In genomic region chr5:35963381-35963843, GRCh38 we compare ENCODE assay signal across 9 cellular contexts. TPM values are rescaled to one million over a fixed set of nuclear protein-coding genes. Genes with fewer than 3 reads are reported as not detected.
DNase-seq lines count a peak whose midpoint lies in the region; ATAC-seq, FAIRE-seq and TF ChIP-seq lines count a peak whose summit lies in the region.
"Had no signal": no experiment of that assay in that cellular context is flagged by ENCODE, and none has a peak within 500 bp of the region (broad histone marks: within the 10 kb centered on the region; RNA-seq: fewer than 3 reads in every experiment).

No MANE protein-coding gene starts in this region.

- no peaks in the 10 kb centered on the region for H3K36me3 Mint-ChIP-seq in endodermal cell (ENCODE audit: low read depth)
- H3K36me3 Mint-ChIP-seq: T-cell had no signal

- H3K9ac ChIP-seq in endodermal cell (ENCODE audit: extremely low read depth, low read length, poor library complexity, severe bottlenecking), result no peak overlapping the region

- H3K4me1 Mint-ChIP-seq in endodermal cell, result peaks cover 4% of the 10 kb centered on the region
- H3K4me1 Mint-ChIP-seq: T-cell had no signal

- no peak for FAIRE-seq in GM12892 (lab: Jason Lieb, UNC)

- no peak overlapping the region for H3K27ac ChIP-seq in endodermal cell (ENCODE audit: low read depth, low read length)
- H3K27ac ChIP-seq in transverse colon, result no peak overlapping the region

- no peak overlapping the region for H3K4me3 Mint-ChIP-seq in endodermal cell
- H3K4me3 Mint-ChIP-seq: T-cell had no signal

- 51 to 55% methylated on average over 2 to 8 of the region's 8 CpGs for WGBS in endodermal cell (ENCODE audit: insufficient coverage in 1 of 2, insufficient read length in 1 of 2), 2 experiments
- 20 to 51% methylated on average over 1 to 8 of the region's 8 CpGs for WGBS in transverse colon (ENCODE audit: low coverage in 1 of 2), 2 donors

- H3K27me3 Mint-ChIP-seq in endodermal cell (ENCODE audit: insufficient read depth), result peaks cover 28% of the 10 kb centered on the region

- H3K4me3 ChIP-seq in endodermal cell (ENCODE audit: low read length), result no peak overlapping the region
- no peak overlapping the region for H3K4me3 ChIP-seq in transverse colon

- peaks cover 7% of the 10 kb centered on the region for H3K9me3 ChIP-seq in endodermal cell (ENCODE audit: control insufficient read depth, low read length)
- H3K9me3 ChIP-seq in transverse colon, result no peaks in the 10 kb centered on the region

- H3K36me3 ChIP-seq in endodermal cell (ENCODE audit: control insufficient read depth, insufficient read depth, low read length), result no peaks in the 10 kb centered on the region
- H3K36me3 ChIP-seq in transverse colon, result no peaks in the 10 kb centered on the region

- in situ Hi-C loops in transverse colon (cut with MboI; ENCODE audit: low pct_ligation_motif_present in 1 of 4, low pct_unique_long_range_greater_than_20kb in 1 of 4, low sequenced_read_pairs in 3 of 4), result no loop called here

- TF ChIP-seq CTCF in endodermal cell (conservative IDR thresholded peaks at IDR 0.05) (peak; percentile 88), transverse colon (IDR thresholded peaks at IDR 0.05) (peak; percentile 33 to 57 (median 41))

- TF ChIP-seq POLR2A in transverse colon (IDR thresholded peaks at IDR 0.05) (no peak), GM12892 (IDR thresholded peaks at IDR 0.05; ENCODE audit: low read depth, low read length) (no peak)

- H3K4me1 ChIP-seq in endodermal cell (ENCODE audit: control insufficient read depth, insufficient read depth, low read length) (no peaks in the 10 kb centered on the region), transverse colon (no peaks in the 10 kb centered on the region)

- DNase-seq in stimulated activated CD4-positive, alpha-beta T cell treated with anti-CD3 and anti-CD28 coated beads, Interleukin-2, amount 100 ng/mL, for 48 hours, result peak; percentile 10 to 18
- no peak for DNase-seq in stimulated activated CD4-positive, alpha-beta T cell treated with anti-CD3 and anti-CD28 coated beads, Interleukin-4, amount 100 ng/mL, for 24 hours
- peak; percentile 50 for DNase-seq in NCI-H748 treated with DMSO at 0.1 percent for 48 hours (lab: John Stamatoyannopoulos, UW)
- peak; percentile 81 for DNase-seq in endodermal cell
- peak; percentile 11 for DNase-seq in transverse colon
- DNase-seq in stimulated activated naive CD4-positive, alpha-beta T cell treated with Interleukin-2 at 50 U/mL for 16 hours (lab: John Stamatoyannopoulos, UW), result no peak
- DNase-seq in GM12892 (ENCODE audit: insufficient read length), result no peak
- DNase-seq: T-cell had no signal

- ATAC-seq in GM18870 (IDR thresholded peaks at IDR 0.05; ENCODE audit: unreplicated experiment), result no peak
- ATAC-seq: T-cell had no signal

- H3K27me3 ChIP-seq in endodermal cell (ENCODE audit: control insufficient read depth, insufficient read depth, low read length, poor library complexity, severe bottlenecking) (no peaks in the 10 kb centered on the region), transverse colon (peaks cover 2% of the 10 kb centered on the region)

- H3K27ac Mint-ChIP-seq in endodermal cell, result no peak overlapping the region
- H3K27ac Mint-ChIP-seq: T-cell had no signal

- no peak for TF ChIP-seq EP300 in transverse colon (IDR thresholded peaks at IDR 0.05; ENCODE audit: low read depth)

- H3K9me3 Mint-ChIP-seq in endodermal cell, result peaks cover 9% of the 10 kb centered on the region

- intact Hi-C loops in transverse colon (cut with DNase I; ENCODE audit: low total_unique reads), result no loop called here

RNA-seq across cellular contexts. Expression of gene CAPSL, which starts 25.0 kb away (rescaled TPM):
- total RNA-seq in endodermal cell, result not detected
- polyA plus RNA-seq in endodermal cell (2013, experiment 1 of 2), result not detected
- polyA plus RNA-seq in endodermal cell (2013, experiment 2 of 2), result not detected
- not detected for total RNA-seq in transverse colon
- polyA plus RNA-seq in GM12892 (2012; ENCODE audit: missing spikeins), result 0.49 TPM
- total RNA-seq: T-cell had no signal

RNA-seq across cellular contexts. Expression of gene UGT3A1, which starts 27.8 kb away (rescaled TPM):
- total RNA-seq in endodermal cell (10 to 100 TPM in 1 of 2 donors, 1 to 10 TPM in 1; 4.7 to 10.6 TPM), transverse colon (not detected)
- 1.6 TPM for polyA plus RNA-seq in endodermal cell (2013, experiment 1 of 2)
- 2.3 TPM for polyA plus RNA-seq in endodermal cell (2013, experiment 2 of 2)
- polyA plus RNA-seq in GM12892 (2012; ENCODE audit: missing spikeins), result not detected
- total RNA-seq: T-cell had no signal

Comparison
In these comparisons a context has a peak if more than half of its experiments do, and no peak if none do; other contexts are left out.
1. DNase-seq: peak in stimulated activated CD4-positive, alpha-beta T cell treated with anti-CD3 and anti-CD28 coated beads, Interleukin-2, amount 100 ng/mL, for 48 hours (2 of 2), NCI-H748 treated with DMSO at 0.1 percent for 48 hours (single experiment), endodermal cell (single experiment) and transverse colon (single experiment); none in stimulated activated CD4-positive, alpha-beta T cell treated with anti-CD3 and anti-CD28 coated beads, Interleukin-4, amount 100 ng/mL, for 24 hours (single experiment), stimulated activated naive CD4-positive, alpha-beta T cell treated with Interleukin-2 at 50 U/mL for 16 hours (single experiment) and GM12892 (single experiment).
2. RNA of gene UGT3A1, which starts 27.8 kb away (total RNA-seq): 4.7 to 10.6 TPM in endodermal cell; not detected in transverse colon; every median in the first group is over 4 times any median in the second.